10 cellular contexts compared by ENCODE assay signal in the genomic region with DNA sequence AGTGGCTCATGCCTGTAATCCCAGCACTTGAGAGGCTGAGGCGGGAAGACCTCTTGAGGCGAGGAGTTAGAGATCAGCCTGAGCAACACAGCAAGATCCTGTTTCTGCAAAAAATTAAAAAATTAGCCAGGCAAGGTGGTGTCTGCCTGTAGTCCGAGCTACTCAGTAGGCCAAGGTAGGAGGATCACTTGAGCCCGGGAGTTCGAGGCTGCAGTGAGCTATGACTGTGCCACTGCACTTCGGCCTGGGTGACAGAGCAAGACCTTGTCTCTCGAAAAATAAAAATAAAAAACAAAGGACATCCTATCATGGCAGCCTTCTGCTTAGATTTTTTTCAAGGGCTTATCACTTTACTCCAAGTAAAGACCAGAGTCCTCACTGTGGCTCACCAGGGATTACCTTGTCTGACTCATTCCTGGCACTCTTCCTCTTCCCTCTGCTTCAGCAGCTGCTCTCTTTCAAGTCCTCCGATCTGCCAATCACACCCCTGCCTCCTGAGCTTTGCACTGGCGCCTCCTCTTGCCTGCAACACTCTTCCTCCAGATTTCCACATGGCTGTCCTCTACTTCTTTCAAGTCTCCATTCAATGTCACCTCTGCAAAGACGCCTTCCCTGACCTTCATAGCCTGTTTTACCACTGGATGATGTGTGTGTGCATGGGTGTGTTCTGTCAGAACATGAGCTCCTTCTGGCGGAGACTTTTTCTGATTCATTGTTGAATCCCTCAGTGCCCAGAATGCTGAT. TPM values are rescaled to one million over a fixed set of nuclear protein-coding genes. Genes with fewer than 3 reads are reported as not detected.
DNase-seq lines count a peak whose midpoint lies in the region; ATAC-seq and TF ChIP-seq lines count a peak whose summit lies in the region.
"Had no signal": no experiment of that assay in that cellular context is flagged by ENCODE, and none has a peak within 500 bp of the region (broad histone marks: within the 10 kb centered on the region; RNA-seq: fewer than 3 reads in every experiment).

No MANE protein-coding gene starts in this region.

- H3K4me1 ChIP-seq in HCT116 (ENCODE audit: control insufficient read depth in 1 of 2, insufficient read depth in 2 of 2, low read length in 2 of 2) (peaks cover 9 to 25% of the 10 kb centered on the region in 2 experiments; a peak in 3 of 4 replicates), Peyer's patch (peaks cover 0 to 6% (median 0%) of the 10 kb centered on the region in 4 donors), esophagus muscularis mucosa (peaks cover 0 to 4% (median 4%) of the 10 kb centered on the region in 4 donors)

- no peak overlapping the region for H3K9ac ChIP-seq in HCT116 (ENCODE audit: low read length)

- H2AFZ ChIP-seq in HCT116 (ENCODE audit: low read depth, low read length, poor library complexity, severe bottlenecking), result peak overlapping the region; percentile 20

- ATAC-seq in HCT116 (peak; percentile 93), sciatic nerve (peak; percentile 46)
- ATAC-seq: activated T-cell treated with anti-CD3 and anti-CD28 coated beads, Interleukin-2, amount 50 U/mL, for 4 hours; natural killer cell had no signal

- no peaks in the 10 kb centered on the region for H4K20me1 ChIP-seq in HCT116 (ENCODE audit: insufficient read depth)

- H3K4me3 ChIP-seq in HCT116 (replicated peaks in 1 of 2; ENCODE audit: low read depth in 1 of 2, low read length in 2 of 2) (no peak overlapping the region), Peyer's patch (no peak overlapping the region), esophagus muscularis mucosa (no peak overlapping the region)
- H3K4me3 ChIP-seq: esophagus squamous epithelium had no signal

- BruUV-seq in HCT116 (replicated peaks; lab: Mats Ljungman, UMichigan), result no TSS peak

- TF ChIP-seq POLR2A in HCT116 (IDR thresholded peaks at IDR 0.05; ENCODE audit: borderline replicate concordance, extremely low read depth, insufficient read depth, insufficient read length), result no peak
- no peak for TF ChIP-seq POLR2A in Peyer's patch (IDR thresholded peaks at IDR 0.05)
- TF ChIP-seq POLR2A in esophagus muscularis mucosa (IDR thresholded peaks at IDR 0.05; ENCODE audit: low read depth), result no peak

- H3K27me3 ChIP-seq in HCT116 (ENCODE audit: insufficient read depth, low read length), result no peaks in the 10 kb centered on the region
- no peaks in the 10 kb centered on the region for H3K27me3 ChIP-seq in Peyer's patch
- H3K27me3 ChIP-seq in esophagus muscularis mucosa, result no peaks in the 10 kb centered on the region
- H3K27me3 ChIP-seq: esophagus squamous epithelium had no signal

- no peaks in the 10 kb centered on the region for H3K79me2 ChIP-seq in HCT116 (ENCODE audit: insufficient read depth, low read length)

- H3K4me1 Mint-ChIP-seq in activated T-helper 1 cell treated with anti-CD3 and anti-CD28 coated beads, Interleukin-12 subunit alpha, Interleukin-12 subunit beta, Interleukin-2, Interleukin-4 antibody, amounts not matched to agents 30 ng/mL and 10 ng/mL and 1 ng/mL, durations not matched to agents 14 hours and 24 hours and 36 hours (ENCODE audit: low read depth), result peaks cover 5% of the 10 kb centered on the region

- TF ChIP-seq CTCF in HCT116 (IDR thresholded peaks at IDR 0.05 in 2 of 3, conservative IDR thresholded peaks at IDR 0.05 in 1 of 3; ENCODE audit: borderline replicate concordance in 1 of 3, insufficient read depth in 1 of 3, low read depth in 2 of 3, low read length in 2 of 3), result peak in 2 of 3 experiments; percentile 20 to 24; a peak in 2 of 6 replicates
- TF ChIP-seq CTCF in Peyer's patch (IDR thresholded peaks at IDR 0.05), result peak in 3 of 6 experiments; percentile 21 to 40 (median 37)
- no peak for TF ChIP-seq CTCF in esophagus muscularis mucosa (IDR thresholded peaks at IDR 0.05)

- WGBS in esophagus muscularis mucosa, result 87% methylated on average over 11 of the region's 11 CpGs

- TF ChIP-seq RAD21 in HCT116 (IDR thresholded peaks at IDR 0.05; ENCODE audit: low read depth), result peak; percentile 66

- no peaks in the 10 kb centered on the region for H3K9me2 ChIP-seq in HCT116 (ENCODE audit: insufficient read depth)

- RAD21 ChIA-PET in HCT116 (lab: Charles Lee; ENCODE audit: low non-redundant PET in 1 of 2, low total read pairs in 2 of 2, uncharacterized antibody in 2 of 2, unreplicated experiment in 2 of 2), result interaction anchor here in 1 of 2 experiments (1.2 kb wide), 1 partner anchor 130 kb away, joined by 5 read pairs; no protein-coding TSS in a partner anchor

- H3K27ac Mint-ChIP-seq in activated T-helper 1 cell treated with anti-CD3 and anti-CD28 coated beads, Interleukin-12 subunit alpha, Interleukin-12 subunit beta, Interleukin-2, Interleukin-4 antibody, amounts not matched to agents 30 ng/mL and 10 ng/mL and 1 ng/mL, durations not matched to agents 14 hours and 24 hours and 36 hours, result no peak overlapping the region
- H3K27ac Mint-ChIP-seq: natural killer cell had no signal

- no peak for TF ChIP-seq EP300 in esophagus muscularis mucosa (IDR thresholded peaks at IDR 0.05)

- no peaks in the 10 kb centered on the region for H3K36me3 ChIP-seq in HCT116 (ENCODE audit: control insufficient read depth in 1 of 2, insufficient read depth in 2 of 2, low read length in 2 of 2)
- H3K36me3 ChIP-seq in Peyer's patch, result no peaks in the 10 kb centered on the region
- no peaks in the 10 kb centered on the region for H3K36me3 ChIP-seq in esophagus muscularis mucosa
- H3K36me3 ChIP-seq: esophagus squamous epithelium had no signal

- DNase-seq in HCT116 (ENCODE audit: low read depth, low spot score) (peak; percentile 79), Peyer's patch (peak in 2 of 3 donors; percentile 81 to 87), esophagus muscularis mucosa (ENCODE audit: extremely low spot score) (peak; percentile 84), sciatic nerve (ENCODE audit: low spot score) (no peak), NCI-H1105 (lab: John Stamatoyannopoulos, UW) (no peak)
- no peak for DNase-seq in activated T-helper 1 cell treated with anti-CD3 and anti-CD28 coated beads, Interleukin-12 subunit alpha, Interleukin-12 subunit beta, Interleukin-2, Interleukin-4 antibody, amounts not matched to agents 30 ng/mL and 10 ng/mL and 1 ng/mL, durations not matched to agents 14 hours and 24 hours and 36 hours (ENCODE audit: low spot score)
- DNase-seq in activated effector memory CD4-positive, alpha-beta T cell treated with anti-CD3 and anti-CD28 coated beads, Interleukin-2, amount 50 U/mL, for 16 hours, result no peak
- DNase-seq: activated T-cell treated with anti-CD3 and anti-CD28 coated beads, Interleukin-2, amount 50 U/mL, for 4 hours; esophagus squamous epithelium; natural killer cell had no signal

- H3K4me2 ChIP-seq in HCT116 (ENCODE audit: low read length), result peak overlapping the region; percentile 32

- H3K4me3 Mint-ChIP-seq in activated T-helper 1 cell treated with anti-CD3 and anti-CD28 coated beads, Interleukin-12 subunit alpha, Interleukin-12 subunit beta, Interleukin-2, Interleukin-4 antibody, amounts not matched to agents 30 ng/mL and 10 ng/mL and 1 ng/mL, durations not matched to agents 14 hours and 24 hours and 36 hours, result no peak overlapping the region
- H3K4me3 Mint-ChIP-seq: activated T-cell treated with anti-CD3 and anti-CD28 coated beads, Interleukin-2, amount 50 U/mL, for 4 hours; natural killer cell had no signal

- H3K27me3 Mint-ChIP-seq in activated T-helper 1 cell treated with anti-CD3 and anti-CD28 coated beads, Interleukin-12 subunit alpha, Interleukin-12 subunit beta, Interleukin-2, Interleukin-4 antibody, amounts not matched to agents 30 ng/mL and 10 ng/mL and 1 ng/mL, durations not matched to agents 14 hours and 24 hours and 36 hours (ENCODE audit: insufficient read depth), result peaks cover 3% of the 10 kb centered on the region

- no peak overlapping the region for H3K27ac ChIP-seq in HCT116 (ENCODE audit: low read depth, low read length)
- H3K27ac ChIP-seq in Peyer's patch, result peak overlapping the region in 2 of 4 donors; percentile 66 to 74
- H3K27ac ChIP-seq in esophagus muscularis mucosa (replicated peaks in 1 of 4), result no peak overlapping the region
- H3K27ac ChIP-seq: esophagus squamous epithelium had no signal

- H3K9me3 Mint-ChIP-seq in activated T-helper 1 cell treated with anti-CD3 and anti-CD28 coated beads, Interleukin-12 subunit alpha, Interleukin-12 subunit beta, Interleukin-2, Interleukin-4 antibody, amounts not matched to agents 30 ng/mL and 10 ng/mL and 1 ng/mL, durations not matched to agents 14 hours and 24 hours and 36 hours, result no peaks in the 10 kb centered on the region
- H3K9me3 Mint-ChIP-seq: activated T-cell treated with anti-CD3 and anti-CD28 coated beads, Interleukin-2, amount 50 U/mL, for 4 hours; natural killer cell had no signal

- intact Hi-C loops in HCT116 (cut with micrococcal nuclease) (no loop called here), esophagus muscularis mucosa (cut with DNase I) (no loop called here), sciatic nerve (cut with DNase I) (no loop called here)
- intact Hi-C loops in activated T-helper 1 cell treated with anti-CD3 and anti-CD28 coated beads, Interleukin-12 subunit alpha, Interleukin-12 subunit beta, Interleukin-2, Interleukin-4 antibody, amounts not matched to agents 30 ng/mL and 10 ng/mL and 1 ng/mL, durations not matched to agents 14 hours and 24 hours and 36 hours (cut with micrococcal nuclease), result no loop called here

- no peaks in the 10 kb centered on the region for H3K36me3 Mint-ChIP-seq in activated T-helper 1 cell treated with anti-CD3 and anti-CD28 coated beads, Interleukin-12 subunit alpha, Interleukin-12 subunit beta, Interleukin-2, Interleukin-4 antibody, amounts not matched to agents 30 ng/mL and 10 ng/mL and 1 ng/mL, durations not matched to agents 14 hours and 24 hours and 36 hours (ENCODE audit: low read depth)
- H3K36me3 Mint-ChIP-seq: natural killer cell had no signal

- CTCF ChIA-PET in HCT116 (lab: Charles Lee), result interaction anchor here (0.9 kb wide), 2 partner anchors 137 to 302 kb away, joined by 3 to 4 read pairs; no protein-coding TSS in a partner anchor

- no peaks in the 10 kb centered on the region for H3K9me3 ChIP-seq in HCT116 (ENCODE audit: control insufficient read depth in 1 of 2, insufficient read depth in 1 of 2, low read depth in 1 of 2, low read length in 2 of 2)
- no peaks in the 10 kb centered on the region for H3K9me3 ChIP-seq in Peyer's patch
- no peaks in the 10 kb centered on the region for H3K9me3 ChIP-seq in esophagus muscularis mucosa
- H3K9me3 ChIP-seq: esophagus squamous epithelium had no signal

- POLR2A ChIA-PET in HCT116 (lab: Charles Lee), result interaction anchor here (0.7 to 0.9 kb wide), 2 partner anchors 15 to 31 kb away, joined by 3 to 4 read pairs; no protein-coding TSS in a partner anchor

TF ChIP-seq in HCT116, 20 proteins besides CTCF, POLR2A, EP300 and RAD21 (continues in another document):
- TF ChIP-seq EZH2phosphoT487 (IDR thresholded peaks at IDR 0.05; ENCODE audit: borderline replicate concordance) (no peak), ZFX (IDR thresholded peaks at IDR 0.05) (no peak)

RNA-seq across cellular contexts. Expression of gene PRTFDC1, which starts 7.7 kb away (rescaled TPM):
- not detected for total RNA-seq in HCT116 (2021; ENCODE audit: unreplicated experiment)
- not detected in 2 replicates for polyA plus RNA-seq in HCT116 (2012)
- 10 to 100 TPM in 2 of 4 donors, 1 to 10 TPM in 2; 3.4 to 20.6 (median 13.9) TPM for total RNA-seq in Peyer's patch
- 1 to 10 TPM; 3.0 to 8.3 (median 4.3) TPM for total RNA-seq in esophagus muscularis mucosa
- 4.7 TPM for total RNA-seq in sciatic nerve
- 0.32 and 0.57 TPM in 2 replicates for total RNA-seq in activated T-helper 1 cell treated with anti-CD3 and anti-CD28 coated beads, Interleukin-12 subunit alpha, Interleukin-12 subunit beta, Interleukin-2, Interleukin-4 antibody, amounts not matched to agents 30 ng/mL and 10 ng/mL and 1 ng/mL, durations not matched to agents 14 hours and 24 hours and 36 hours

Comparison
In these comparisons a context has a peak if more than half of its experiments do, and no peak if none do; other contexts are left out.
1. DNase-seq: peak in HCT116 (single experiment), Peyer's patch (2 of 3) and esophagus muscularis mucosa (single experiment); none in sciatic nerve (single experiment), activated T-helper 1 cell treated with anti-CD3 and anti-CD28 coated beads, Interleukin-12 subunit alpha, Interleukin-12 subunit beta, Interleukin-2, Interleukin-4 antibody, amounts not matched to agents 30 ng/mL and 10 ng/mL and 1 ng/mL, durations not matched to agents 14 hours and 24 hours and 36 hours (single experiment), NCI-H1105 (single experiment) and activated effector memory CD4-positive, alpha-beta T cell treated with anti-CD3 and anti-CD28 coated beads, Interleukin-2, amount 50 U/mL, for 16 hours (single experiment).
2. CTCF ChIP-seq: peak in HCT116 (2 of 3); none in esophagus muscularis mucosa (0 of 3).